13 cellular contexts compared by ENCODE assay signal in genomic region chr9:70389642-70390266, GRCh38. TPM values are rescaled to one million over a fixed set of nuclear protein-coding genes. Genes with fewer than 3 reads are reported as not detected.
DNase-seq lines count a peak whose midpoint lies in the region; ATAC-seq, FAIRE-seq and TF ChIP-seq lines count a peak whose summit lies in the region.
"Had no signal": no experiment of that assay in that cellular context is flagged by ENCODE, and none has a peak within 500 bp of the region (broad histone marks: within the 10 kb centered on the region; RNA-seq: fewer than 3 reads in every experiment).

No MANE protein-coding gene starts in this region.

- peaks cover 9% of the 10 kb centered on the region for H3K36me3 Mint-ChIP-seq in activated CD8-positive, alpha-beta memory T cell treated with anti-CD3 and anti-CD28 coated beads, Interleukin-2, amount 10 ng/mL, durations not matched to agents 7 days and 5 days
- peaks cover 7% of the 10 kb centered on the region for H3K36me3 Mint-ChIP-seq in natural killer cell

- no peaks in the 10 kb centered on the region for H3K27me3 Mint-ChIP-seq in activated CD8-positive, alpha-beta memory T cell treated with anti-CD3 and anti-CD28 coated beads, Interleukin-2, amount 10 ng/mL, durations not matched to agents 7 days and 5 days
- no peaks in the 10 kb centered on the region for H3K27me3 Mint-ChIP-seq in stimulated activated naive CD8-positive, alpha-beta T cell treated with anti-CD3 and anti-CD28 coated beads, Interleukin-15, amount 100 ng/mL, for 72 hours
- no peaks in the 10 kb centered on the region for H3K27me3 Mint-ChIP-seq in natural killer cell (ENCODE audit: low read depth in 2 of 2)

- H3K4me1 Mint-ChIP-seq in activated CD8-positive, alpha-beta memory T cell treated with anti-CD3 and anti-CD28 coated beads, Interleukin-2, amount 10 ng/mL, durations not matched to agents 7 days and 5 days = peaks cover 24% of the 10 kb centered on the region
- peaks cover 72% of the 10 kb centered on the region for H3K4me1 Mint-ChIP-seq in stimulated activated naive CD8-positive, alpha-beta T cell treated with anti-CD3 and anti-CD28 coated beads, Interleukin-15, amount 100 ng/mL, for 72 hours
- H3K4me1 Mint-ChIP-seq in natural killer cell = peaks cover 74 to 79% of the 10 kb centered on the region in 2 donors

- DNase-seq in activated CD8-positive, alpha-beta memory T cell treated with anti-CD3 and anti-CD28 coated beads, Interleukin-2, amount 10 ng/mL, durations not matched to agents 7 days and 5 days = no peak
- DNase-seq in activated CD8-positive, alpha-beta memory T cell treated with anti-CD3 and anti-CD28 coated beads, Interleukin-2, amount 50 U/mL, for 4 hours = no peak
- DNase-seq in bronchial epithelial cell (ENCODE audit: low read depth) = peak; percentile 30
- DNase-seq in kidney tubule cell (ENCODE audit: low spot score) = peak; percentile 24
- no peak for DNase-seq in stimulated activated naive CD8-positive, alpha-beta T cell treated with anti-CD3 and anti-CD28 coated beads, Interleukin-15, amount 100 ng/mL, for 72 hours
- DNase-seq in natural killer cell = no peak
- no peak for DNase-seq in NCI-H1092 (lab: John Stamatoyannopoulos, UW)
- DNase-seq: activated CD4-positive, alpha-beta T cell treated with anti-CD3 and anti-CD28 coated beads, Interleukin-2, amount 50 U/mL, for 48 hours; NCI-H1417; RPMI8226; stimulated activated CD4-positive, alpha-beta T cell treated with anti-CD3 and anti-CD28 coated beads, Interleukin-2, amount 100 ng/mL, for 48 hours had no signal

- peak; percentile 20 for ATAC-seq in activated CD8-positive, alpha-beta memory T cell treated with anti-CD3 and anti-CD28 coated beads, Interleukin-2, amount 10 ng/mL, durations not matched to agents 7 days and 5 days
- ATAC-seq in stimulated activated naive CD8-positive, alpha-beta T cell treated with anti-CD3 and anti-CD28 coated beads, Interleukin-15, amount 100 ng/mL, for 72 hours = peak; percentile 64
- no peak for ATAC-seq in HG03565 (IDR thresholded peaks at IDR 0.05; ENCODE audit: unreplicated experiment)
- no peak for ATAC-seq in natural killer cell

- no peak overlapping the region for H3K27ac Mint-ChIP-seq in activated CD8-positive, alpha-beta memory T cell treated with anti-CD3 and anti-CD28 coated beads, Interleukin-2, amount 10 ng/mL, durations not matched to agents 7 days and 5 days
- peak overlapping the region in 1 of 2 donors; percentile 52 for H3K27ac Mint-ChIP-seq in stimulated activated naive CD8-positive, alpha-beta T cell treated with anti-CD3 and anti-CD28 coated beads, Interleukin-15, amount 100 ng/mL, for 72 hours
- H3K27ac Mint-ChIP-seq in natural killer cell = peak overlapping the region in 1 of 2 donors; percentile 78

- no peaks in the 10 kb centered on the region for H3K27me3 ChIP-seq in bronchial epithelial cell (ENCODE audit: control insufficient read depth, insufficient read depth, low read length)
- H3K27me3 ChIP-seq: vagina had no signal

- peaks cover 11% of the 10 kb centered on the region for H3K36me3 ChIP-seq in bronchial epithelial cell (ENCODE audit: control insufficient read depth, insufficient read depth, low read length)

- no peak overlapping the region for H3K4me3 Mint-ChIP-seq in activated CD8-positive, alpha-beta memory T cell treated with anti-CD3 and anti-CD28 coated beads, Interleukin-2, amount 10 ng/mL, durations not matched to agents 7 days and 5 days
- peak overlapping the region; percentile 10 to 18 for H3K4me3 Mint-ChIP-seq in stimulated activated naive CD8-positive, alpha-beta T cell treated with anti-CD3 and anti-CD28 coated beads, Interleukin-15, amount 100 ng/mL, for 72 hours
- H3K4me3 Mint-ChIP-seq in natural killer cell = no peak overlapping the region

- FAIRE-seq in bronchial epithelial cell (lab: Jason Lieb, UNC) = peak; percentile 58

- no peak overlapping the region for H3K4me3 ChIP-seq in bronchial epithelial cell (ENCODE audit: low read depth, low read length)
- H3K4me3 ChIP-seq: vagina had no signal

- intact Hi-C loops in natural killer cell (cut with micrococcal nuclease) = loop anchor here (5.0 kb wide), 2 partner anchors 37 to 1858 kb away; no protein-coding TSS in a partner anchor

- CTCF ChIA-PET in activated CD8-positive, alpha-beta memory T cell treated with anti-CD3 and anti-CD28 coated beads, Interleukin-2, amount 10 ng/mL, durations not matched to agents 7 days and 5 days (lab: Charles Lee) = interaction anchor here (1.1 kb wide), 1 partner anchor 17 kb away, joined by 3 read pairs; no protein-coding TSS in a partner anchor

- no peak for TF ChIP-seq CTCF in bronchial epithelial cell (IDR thresholded peaks at IDR 0.05; ENCODE audit: insufficient read depth, low read length, severe bottlenecking)
- no peak for TF ChIP-seq CTCF in natural killer cell (IDR thresholded peaks at IDR 0.05)

- no peaks in the 10 kb centered on the region for H3K9me3 Mint-ChIP-seq in activated CD8-positive, alpha-beta memory T cell treated with anti-CD3 and anti-CD28 coated beads, Interleukin-2, amount 10 ng/mL, durations not matched to agents 7 days and 5 days (ENCODE audit: low read depth)
- no peaks in the 10 kb centered on the region for H3K9me3 Mint-ChIP-seq in stimulated activated naive CD8-positive, alpha-beta T cell treated with anti-CD3 and anti-CD28 coated beads, Interleukin-15, amount 100 ng/mL, for 72 hours
- no peaks in the 10 kb centered on the region for H3K9me3 Mint-ChIP-seq in natural killer cell

RNA-seq across cellular contexts. Expression of gene KLF9, which starts 24.7 kb away (rescaled TPM):
- total RNA-seq in activated CD8-positive, alpha-beta memory T cell treated with anti-CD3 and anti-CD28 coated beads, Interleukin-2, amount 10 ng/mL, durations not matched to agents 7 days and 5 days = 10 to 100 TPM; 12.0 to 12.2 TPM
- total RNA-seq in bronchial epithelial cell (41.9 and 44.0 TPM in 2 replicates), natural killer cell (10 to 100 TPM; 47.7 to 79.3 (median 51.2) TPM)

Comparison
In these comparisons a context has a peak if more than half of its experiments do, and no peak if none do; other contexts are left out.
1. ATAC-seq: peak in activated CD8-positive, alpha-beta memory T cell treated with anti-CD3 and anti-CD28 coated beads, Interleukin-2, amount 10 ng/mL, durations not matched to agents 7 days and 5 days (single experiment) and stimulated activated naive CD8-positive, alpha-beta T cell treated with anti-CD3 and anti-CD28 coated beads, Interleukin-15, amount 100 ng/mL, for 72 hours (single experiment); none in HG03565 (single experiment) and natural killer cell (0 of 3).
2. DNase-seq: peak in bronchial epithelial cell (single experiment) and kidney tubule cell (single experiment); none in activated CD8-positive, alpha-beta memory T cell treated with anti-CD3 and anti-CD28 coated beads, Interleukin-2, amount 10 ng/mL, durations not matched to agents 7 days and 5 days (single experiment), activated CD8-positive, alpha-beta memory T cell treated with anti-CD3 and anti-CD28 coated beads, Interleukin-2, amount 50 U/mL, for 4 hours (single experiment), stimulated activated naive CD8-positive, alpha-beta T cell treated with anti-CD3 and anti-CD28 coated beads, Interleukin-15, amount 100 ng/mL, for 72 hours (0 of 2), natural killer cell (single experiment) and NCI-H1092 (single experiment).
3. H3K4me3 Mint-ChIP-seq: peak in stimulated activated naive CD8-positive, alpha-beta T cell treated with anti-CD3 and anti-CD28 coated beads, Interleukin-15, amount 100 ng/mL, for 72 hours (2 of 2); none in activated CD8-positive, alpha-beta memory T cell treated with anti-CD3 and anti-CD28 coated beads, Interleukin-2, amount 10 ng/mL, durations not matched to agents 7 days and 5 days (single experiment) and natural killer cell (single experiment).